Comparison of ENCODE assay signal across 10 cellular contexts in the genomic region with DNA sequence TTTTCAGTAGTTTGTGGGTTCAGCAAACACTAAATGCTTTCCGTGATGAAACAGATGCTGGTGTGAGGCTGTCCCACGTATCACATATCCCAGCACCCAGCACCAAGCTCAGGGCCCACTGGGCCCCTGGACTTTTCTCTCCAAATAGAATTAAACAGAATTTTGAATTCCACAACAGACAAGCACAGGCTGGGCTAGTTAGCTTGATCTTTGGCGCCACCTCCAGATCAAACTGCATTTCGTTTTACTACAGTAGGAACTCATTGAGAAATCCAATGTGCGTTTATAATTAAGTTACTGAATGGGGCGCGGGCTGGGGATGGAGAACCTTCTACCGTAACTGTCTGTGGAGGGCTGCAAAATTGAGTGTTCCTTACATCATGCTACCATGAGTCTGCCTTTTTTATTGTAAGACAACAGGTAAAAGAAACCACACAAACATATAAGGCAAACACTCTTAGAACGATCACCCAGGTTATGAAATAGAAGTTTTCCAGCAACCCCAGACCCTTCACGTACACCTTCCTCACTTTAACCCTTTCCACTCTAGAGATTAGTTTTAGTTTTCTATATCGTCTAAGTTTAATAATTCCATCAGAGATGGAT.
A peak's percentile ranks its signal among the peaks of the same experiment; 100 is the strongest.
DNase-seq lines count a peak whose midpoint lies in the region; ATAC-seq and TF ChIP-seq lines count a peak whose summit lies in the region.
"Had no signal": no experiment of that assay in that cellular context is flagged by ENCODE, and none has a peak within 500 bp of the region (broad histone marks: within the 10 kb centered on the region; RNA-seq: fewer than 3 reads in every experiment).

No MANE protein-coding gene starts in this region.

- H3K27me3 ChIP-seq in dorsolateral prefrontal cortex (no peaks in the 10 kb centered on the region), lower lobe of right lung (ENCODE audit: low read depth) (no peaks in the 10 kb centered on the region)

- TF ChIP-seq CTCF in dorsolateral prefrontal cortex (IDR thresholded peaks at IDR 0.05 in 54 of 56, conservative IDR thresholded peaks at IDR 0.05 in 2 of 56; ENCODE audit: low read depth in 1 of 56, partially characterized antibody in 56 of 56) (peak in 55 of 56 donors; percentile 24 to 83 (median 66)), lower lobe of right lung (IDR thresholded peaks at IDR 0.05) (peak; percentile 51)

- no peaks in the 10 kb centered on the region for H3K27me3 Mint-ChIP-seq in T-helper 2 cell treated with Interferon-gamma antibody and Interleukin-4, amounts not matched to agents 5 μg/mL and 100 μg/mL, for 36 hours (ENCODE audit: low read depth)
- H3K27me3 Mint-ChIP-seq: CD4-positive, CD25-positive, alpha-beta regulatory T cell had no signal

- peaks cover 11% of the 10 kb centered on the region for H3K9me3 ChIP-seq in lower lobe of right lung

- H3K27ac ChIP-seq in dorsolateral prefrontal cortex (no peak overlapping the region), lower lobe of right lung (no peak overlapping the region)

- ATAC-seq in lower lobe of right lung (peak; percentile 26 to 65), GM18868 (IDR thresholded peaks at IDR 0.05; ENCODE audit: unreplicated experiment) (no peak)
- ATAC-seq: activated naive CD4-positive, alpha-beta T cell treated with anti-CD3 and anti-CD28 coated beads, Interleukin-2, amount 50 U/mL, for 72 hours had no signal

- H3K4me1 ChIP-seq in lower lobe of right lung: no peaks in the 10 kb centered on the region

- H3K27ac Mint-ChIP-seq in T-helper 2 cell treated with Interferon-gamma antibody and Interleukin-4, amounts not matched to agents 5 μg/mL and 100 μg/mL, for 36 hours: no peak overlapping the region

- peaks cover 4% of the 10 kb centered on the region for H3K36me3 Mint-ChIP-seq in T-helper 2 cell treated with Interferon-gamma antibody and Interleukin-4, amounts not matched to agents 5 μg/mL and 100 μg/mL, for 36 hours (ENCODE audit: low read depth)

- intact Hi-C loops in dorsolateral prefrontal cortex (cut with DNase I) (loop anchor here (5.0 to 10.0 kb wide), 5 partner anchors 279 to 1099 kb away; partner anchors contain the start of gene SALL4 (in 1 of the 2)), lower lobe of right lung (cut with DNase I) (no loop called here)

- peaks cover 20% of the 10 kb centered on the region for H3K9me3 Mint-ChIP-seq in T-helper 2 cell treated with Interferon-gamma antibody and Interleukin-4, amounts not matched to agents 5 μg/mL and 100 μg/mL, for 36 hours

- peaks cover 6% of the 10 kb centered on the region for H3K36me3 ChIP-seq in lower lobe of right lung

- H3K4me3 Mint-ChIP-seq in T-helper 2 cell treated with Interferon-gamma antibody and Interleukin-4, amounts not matched to agents 5 μg/mL and 100 μg/mL, for 36 hours: no peak overlapping the region
- H3K4me3 Mint-ChIP-seq: CD4-positive, CD25-positive, alpha-beta regulatory T cell had no signal

- peaks cover 10% of the 10 kb centered on the region for H3K4me1 Mint-ChIP-seq in T-helper 2 cell treated with Interferon-gamma antibody and Interleukin-4, amounts not matched to agents 5 μg/mL and 100 μg/mL, for 36 hours (ENCODE audit: low read depth)

- DNase-seq in NCI-H2081 (lab: John Stamatoyannopoulos, UW) (peak; percentile 57 to 63), NCI-H2081 treated with DMSO at 0.1 percent for 48 hours (lab: John Stamatoyannopoulos, UW) (no peak), NCI-H1417 treated with DMSO at 0.1 percent for 48 hours (lab: John Stamatoyannopoulos, UW) (peak; percentile 5), dorsolateral prefrontal cortex (peak in 8 of 10 donors; percentile 49 to 83 (median 64)), lower lobe of right lung (no peak), stromal cell of bone marrow (ENCODE audit: low read depth) (peak; percentile 54)
- peak; percentile 26 for DNase-seq in T-helper 2 cell treated with Interferon-gamma antibody and Interleukin-4, amounts not matched to agents 5 μg/mL and 100 μg/mL, for 36 hours (ENCODE audit: low spot score)

- no peak overlapping the region for H3K4me3 ChIP-seq in dorsolateral prefrontal cortex
- H3K4me3 ChIP-seq in lower lobe of right lung: no peak overlapping the region

Comparison
In these comparisons a context has a peak if more than half of its experiments do, and no peak if none do; other contexts are left out.
1. DNase-seq: peak in NCI-H2081 (2 of 2), NCI-H1417 treated with DMSO at 0.1 percent for 48 hours (single experiment), T-helper 2 cell treated with Interferon-gamma antibody and Interleukin-4, amounts not matched to agents 5 μg/mL and 100 μg/mL, for 36 hours (single experiment), dorsolateral prefrontal cortex (8 of 10) and stromal cell of bone marrow (single experiment); none in NCI-H2081 treated with DMSO at 0.1 percent for 48 hours (single experiment) and lower lobe of right lung (single experiment).